Comparison of ENCODE assay signal across 21 cellular contexts in the genomic region with DNA sequence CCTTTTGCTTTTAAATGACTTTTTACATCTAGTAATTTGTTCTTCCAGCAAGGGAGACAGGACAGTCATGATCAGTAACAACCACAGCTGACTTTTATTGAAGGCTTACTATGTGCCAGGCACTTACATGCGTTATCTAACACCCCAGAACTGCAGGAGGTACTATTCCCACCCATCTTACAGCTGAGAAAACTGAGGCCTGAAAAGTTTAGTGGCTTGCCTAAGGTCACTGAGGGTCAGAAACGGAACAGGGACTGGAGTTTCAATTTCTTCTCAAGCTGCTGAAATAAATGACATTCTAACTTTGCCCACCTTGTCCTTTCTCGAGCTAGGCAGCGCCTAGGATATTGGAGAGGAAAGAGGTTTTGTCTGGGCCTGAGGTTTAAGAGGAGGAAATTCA.
"Had no signal": no experiment of that assay in that cellular context is flagged by ENCODE, and none has a peak within 500 bp of the region (broad histone marks: within the 10 kb centered on the region; RNA-seq: fewer than 3 reads in every experiment).

No MANE protein-coding gene starts in this region.

- ATAC-seq: activated naive CD8-positive, alpha-beta T cell treated with anti-CD3 and anti-CD28 coated beads, Interleukin-2, amount 50 U/mL, for 24 hours; activated T-cell treated with anti-CD3 and anti-CD28 coated beads, Interleukin-2, amount 50 U/mL, for 72 hours; gastroesophageal sphincter; lower lobe of right lung; naive thymus-derived CD4-positive, alpha-beta T cell; right cardiac atrium; stimulated activated naive B cell treated with anti-CD40 and anti-IgM and Interleukin-4, amounts not matched to agents 10 μg/mL and 1 μg/mL and 100 μg/mL, for 72 hours; T-helper 17 cell had no signal

- H3K27ac Mint-ChIP-seq: activated CD4-positive, alpha-beta memory T cell treated with anti-CD3 and anti-CD28 coated beads for 36 hours; activated naive CD8-positive, alpha-beta T cell treated with anti-CD3 and anti-CD28 coated beads, Interleukin-2, amount 50 U/mL, for 24 hours; activated T-cell treated with anti-CD3 and anti-CD28 coated beads, Interleukin-2, amount 50 U/mL, for 72 hours; stimulated activated naive B cell treated with anti-CD40 and anti-IgM and Interleukin-4, amounts not matched to agents 10 μg/mL and 1 μg/mL and 100 μg/mL, for 72 hours had no signal

- H3K9ac ChIP-seq: parathyroid adenoma had no signal

- H3K4me3 Mint-ChIP-seq: activated B cell treated with CpG ODN at 0.5 μM for 24 hours; activated CD4-positive, alpha-beta memory T cell treated with anti-CD3 and anti-CD28 coated beads for 36 hours; activated naive CD8-positive, alpha-beta T cell treated with anti-CD3 and anti-CD28 coated beads, Interleukin-2, amount 50 U/mL, for 24 hours; naive thymus-derived CD4-positive, alpha-beta T cell; stimulated activated naive B cell treated with anti-CD40 and anti-IgM and Interleukin-4, amounts not matched to agents 10 μg/mL and 1 μg/mL and 100 μg/mL, for 72 hours; T-helper 17 cell had no signal

- H3K27me3 Mint-ChIP-seq: activated B cell treated with CpG ODN at 0.5 μM for 24 hours; naive thymus-derived CD4-positive, alpha-beta T cell; stimulated activated naive B cell treated with anti-CD40 and anti-IgM and Interleukin-4, amounts not matched to agents 10 μg/mL and 1 μg/mL and 100 μg/mL, for 72 hours had no signal

- DNase-seq: activated B cell treated with CpG ODN at 0.5 μM for 24 hours; activated CD4-positive, alpha-beta memory T cell treated with anti-CD3 and anti-CD28 coated beads for 36 hours; activated CD4-positive, alpha-beta T cell treated with anti-CD3 and anti-CD28 coated beads for 48 hours; activated gamma-delta T cell; activated naive CD4-positive, alpha-beta T cell treated with anti-CD3 and anti-CD28 coated beads, Interleukin-2, amount 50 U/mL, for 16 hours; activated naive CD8-positive, alpha-beta T cell treated with anti-CD3 and anti-CD28 coated beads, Interleukin-2, amount 50 U/mL, for 24 hours; activated T-cell treated with anti-CD3 and anti-CD28 coated beads, Interleukin-2, amount 50 U/mL, for 72 hours; heart left ventricle; kidney; lower lobe of right lung; mesendoderm; naive thymus-derived CD4-positive, alpha-beta T cell; right cardiac atrium; stimulated activated CD4-positive, alpha-beta T cell treated with anti-CD3 and anti-CD28 coated beads, Interleukin-2, amount 100 ng/mL, for 24 hours; stimulated activated naive B cell treated with anti-CD40 and anti-IgM and Interleukin-4, amounts not matched to agents 10 μg/mL and 1 μg/mL and 100 μg/mL, for 72 hours; T-helper 17 cell; transverse colon had no signal

- H3K36me3 Mint-ChIP-seq: activated CD4-positive, alpha-beta memory T cell treated with anti-CD3 and anti-CD28 coated beads for 36 hours had no signal

- H3K27ac ChIP-seq: epithelial cell of prostate, gastroesophageal sphincter, heart left ventricle, lower lobe of right lung, parathyroid adenoma, transverse colon, vagina had no signal

- H3K9me3 ChIP-seq: gastroesophageal sphincter, heart left ventricle, lower lobe of right lung, transverse colon, vagina had no signal

- H2AFZ ChIP-seq: parathyroid adenoma had no signal

- H3K36me3 ChIP-seq: lower lobe of right lung, transverse colon, vagina had no signal

- H3K4me1 ChIP-seq: lower lobe of right lung, parathyroid adenoma, transverse colon had no signal

- FAIRE-seq: kidney had no signal

- H3K79me2 ChIP-seq: parathyroid adenoma had no signal

- H3K4me3 ChIP-seq: gastroesophageal sphincter, heart left ventricle, lower lobe of right lung, transverse colon, vagina had no signal

- H3K27me3 ChIP-seq: gastroesophageal sphincter, heart left ventricle, transverse colon, vagina had no signal

- H3K9me3 Mint-ChIP-seq: activated B cell treated with CpG ODN at 0.5 μM for 24 hours; activated CD4-positive, alpha-beta memory T cell treated with anti-CD3 and anti-CD28 coated beads for 36 hours; activated naive CD8-positive, alpha-beta T cell treated with anti-CD3 and anti-CD28 coated beads, Interleukin-2, amount 50 U/mL, for 24 hours; activated T-cell treated with anti-CD3 and anti-CD28 coated beads, Interleukin-2, amount 50 U/mL, for 72 hours; naive thymus-derived CD4-positive, alpha-beta T cell; stimulated activated naive B cell treated with anti-CD40 and anti-IgM and Interleukin-4, amounts not matched to agents 10 μg/mL and 1 μg/mL and 100 μg/mL, for 72 hours had no signal
